34 cellular contexts compared by ENCODE assay signal in genomic region chr5:145222622-145223021, GRCh38.
DNase-seq lines count a peak whose midpoint lies in the region; ATAC-seq, FAIRE-seq and TF ChIP-seq lines count a peak whose summit lies in the region.
"Had no signal": no experiment of that assay in that cellular context is flagged by ENCODE, and none has a peak within 500 bp of the region (broad histone marks: within the 10 kb centered on the region; RNA-seq: fewer than 3 reads in every experiment).

No MANE protein-coding gene starts in this region.

- H4K20me1 ChIP-seq in K562 (replicated peaks; ENCODE audit: control insufficient read depth, insufficient read depth, low read length) = no peaks in the 10 kb centered on the region
- no peaks in the 10 kb centered on the region for H4K20me1 ChIP-seq in osteoblast (ENCODE audit: insufficient read depth, low read length)
- H4K20me1 ChIP-seq: BLaER1; BLaER1 treated with 17β-estradiol and CSF1 and Interleukin-3, amounts not matched to agents 10 nM and 100 nM had no signal

- peak overlapping the region; percentile 43 for H2BK120ac ChIP-seq in trophoblast cell (ENCODE audit: insufficient read depth, low read length, poor library complexity)

- H3K36me3 ChIP-seq in K562 (ENCODE audit: control insufficient read depth, insufficient read depth, low read length) (no peaks in the 10 kb centered on the region), osteoblast (ENCODE audit: insufficient read depth, low read length) (no peaks in the 10 kb centered on the region), trophoblast cell (ENCODE audit: control insufficient read depth in 1 of 2, insufficient read depth in 2 of 2, low read length in 2 of 2) (no peaks in the 10 kb centered on the region)
- H3K36me3 ChIP-seq: BE2C; BLaER1; BLaER1 treated with 17β-estradiol and CSF1 and Interleukin-3, amounts not matched to agents 10 nM and 100 nM had no signal

- H4K12ac ChIP-seq in trophoblast cell (ENCODE audit: low read depth, low read length) = no peak overlapping the region

- H3K23ac ChIP-seq in trophoblast cell (ENCODE audit: low read length) = no peak overlapping the region

- no peak overlapping the region for H4K8ac ChIP-seq in trophoblast cell (ENCODE audit: low read depth, low read length)

- no peak overlapping the region for H2BK5ac ChIP-seq in trophoblast cell (ENCODE audit: low read depth, low read length, poor library complexity)

- TF ChIP-seq RAD21 in A549 (conservative IDR thresholded peaks at IDR 0.05 in 1 of 2, IDR thresholded peaks at IDR 0.05 in 1 of 2) (no peak), K562 (CRISPR knock-in tag; conservative IDR thresholded peaks at IDR 0.05 in 1 of 2, IDR thresholded peaks at IDR 0.05 in 1 of 2) (no peak)

- no peak overlapping the region for H2AK5ac ChIP-seq in trophoblast cell (ENCODE audit: low read length)

- H3K9me1 ChIP-seq in K562 (ENCODE audit: control insufficient read depth, insufficient read depth, low read length) = no peaks in the 10 kb centered on the region

- in situ Hi-C loops in K562 (cut with MboI) = no loop called here

- no peak overlapping the region for H2BK12ac ChIP-seq in trophoblast cell (ENCODE audit: low read length)

- H3K4me2 ChIP-seq in A549 (no peak overlapping the region), K562 (ENCODE audit: insufficient read depth, low read length) (no peak overlapping the region), osteoblast (ENCODE audit: insufficient read depth, low read length) (no peak overlapping the region), trophoblast cell (ENCODE audit: low read length) (no peak overlapping the region)
- H3K4me2 ChIP-seq: BLaER1; BLaER1 treated with 17β-estradiol and CSF1 and Interleukin-3, amounts not matched to agents 10 nM and 100 nM had no signal

- H3K27ac ChIP-seq in A549 (no peak overlapping the region), K562 (ENCODE audit: extremely low read depth, low read depth, low read length) (no peak overlapping the region), osteoblast (ENCODE audit: low read depth, low read length) (no peak overlapping the region), trophoblast cell (ENCODE audit: low read depth, low read length) (peak overlapping the region; percentile 63)
- H3K27ac ChIP-seq: 22Rv1; BLaER1; BLaER1 treated with 17β-estradiol and CSF1 and Interleukin-3, amounts not matched to agents 10 nM and 100 nM; C4-2B had no signal

- H3K4me1 ChIP-seq in A549 (no peaks in the 10 kb centered on the region), K562 (replicated peaks in 1 of 2; ENCODE audit: control insufficient read depth in 2 of 2, insufficient read depth in 2 of 2, low read length in 2 of 2) (no peaks in the 10 kb centered on the region), osteoblast (ENCODE audit: insufficient read depth, low read length) (no peaks in the 10 kb centered on the region), trophoblast cell (ENCODE audit: control insufficient read depth in 1 of 2, insufficient read depth in 2 of 2, low read length in 2 of 2) (peaks cover 2 to 8% of the 10 kb centered on the region in 2 experiments)
- H3K4me1 ChIP-seq: BE2C; BLaER1; BLaER1 treated with 17β-estradiol and CSF1 and Interleukin-3, amounts not matched to agents 10 nM and 100 nM; Caco-2 had no signal

- BruUV-seq in K562 (replicated peaks; lab: Mats Ljungman, UMichigan) = no TSS peak

- FAIRE-seq in A549 (lab: Jason Lieb, UNC) = no peak
- FAIRE-seq in K562 (lab: Jason Lieb, UNC) = no peak
- FAIRE-seq: A204.1, D721Med had no signal

- no peak overlapping the region for H3K4ac ChIP-seq in trophoblast cell (ENCODE audit: low read depth, low read length)

- DNase-seq in A549 (ENCODE audit: low read depth in 1 of 2, low spot score in 1 of 2) (no peak), K562 (ENCODE audit: extremely low read depth in 1 of 4, low spot score in 3 of 4) (no peak), osteoblast (ENCODE audit: insufficient read length, low spot score, missing footprints) (peak; percentile 49), trophoblast cell (no peak), head of caudate nucleus (no peak), hypothalamus (lab: John Stamatoyannopoulos, UW) (no peak)
- DNase-seq: 8988T; ACHN; AML-193; BE2C; C1 segment of cervical spinal cord; Caco-2; Calu3; CD4-positive, alpha-beta memory T cell; CD4-positive, alpha-beta T cell; CD4-positive, CD25-positive, alpha-beta regulatory T cell; CD8-positive, alpha-beta memory T cell; CD8-positive, alpha-beta T cell; COR-L47; DMS 273 treated with DMSO at 0.1 percent for 48 hours; DMS153; DMS53; DMS79; DMS79 treated with DMSO at 0.1 percent for 48 hours; DND-41; EL had no signal

- ATAC-seq in A549 = no peak
- no peak for ATAC-seq in K562
- ATAC-seq in GM21619 (IDR thresholded peaks at IDR 0.05; ENCODE audit: unreplicated experiment) = no peak
- ATAC-seq in GM18907 (IDR thresholded peaks at IDR 0.05; ENCODE audit: unreplicated experiment) = no peak
- ATAC-seq: CD8-positive, alpha-beta T cell had no signal

- H3K79me2 ChIP-seq in K562 (ENCODE audit: control insufficient read depth, insufficient read depth, low read length) (no peaks in the 10 kb centered on the region), osteoblast (ENCODE audit: insufficient read depth, low read length) (no peaks in the 10 kb centered on the region), trophoblast cell (ENCODE audit: control insufficient read depth, insufficient read depth, low read length, poor library complexity) (no peaks in the 10 kb centered on the region)

- no peak overlapping the region for H3K18ac ChIP-seq in trophoblast cell (ENCODE audit: low read length)

- H4K91ac ChIP-seq in trophoblast cell (ENCODE audit: low read depth, low read length) = no peak overlapping the region

- no peaks in the 10 kb centered on the region for H3K9me3 ChIP-seq in A549
- H3K9me3 ChIP-seq in K562 (replicated peaks; ENCODE audit: control insufficient read depth, insufficient read depth, low read depth, low read length) = no peaks in the 10 kb centered on the region; the same call in 1 of the 2 replicates
- no peaks in the 10 kb centered on the region for H3K9me3 ChIP-seq in osteoblast (ENCODE audit: low read depth, low read length)
- H3K9me3 ChIP-seq in trophoblast cell (ENCODE audit: insufficient read depth, low read depth, low read length) = no peaks in the 10 kb centered on the region
- H3K9me3 ChIP-seq: BE2C; BLaER1; BLaER1 treated with 17β-estradiol and CSF1 and Interleukin-3, amounts not matched to agents 10 nM and 100 nM; Caco-2 had no signal

- H2AFZ ChIP-seq in K562 (ENCODE audit: low read depth, low read length) (no peak overlapping the region), osteoblast (ENCODE audit: low read length) (no peak overlapping the region), trophoblast cell (ENCODE audit: insufficient read depth, low read length, poor library complexity) (no peak overlapping the region)

- TF ChIP-seq POLR2A in A549 (IDR thresholded peaks at IDR 0.05; ENCODE audit: low read length) = no peak
- no peak for TF ChIP-seq POLR2A in K562 (conservative IDR thresholded peaks at IDR 0.05)

- H3K14ac ChIP-seq in trophoblast cell (ENCODE audit: low read length) = no peak overlapping the region

- no peaks in the 10 kb centered on the region for H3K27me3 ChIP-seq in K562 (ENCODE audit: control insufficient read depth in 2 of 2, insufficient read depth in 2 of 2, low read length in 2 of 2)
- no peaks in the 10 kb centered on the region for H3K27me3 ChIP-seq in osteoblast (ENCODE audit: insufficient read depth, low read length)
- H3K27me3 ChIP-seq in trophoblast cell (ENCODE audit: insufficient read depth, low read length) = no peaks in the 10 kb centered on the region
- H3K27me3 ChIP-seq: BE2C; BLaER1; BLaER1 treated with 17β-estradiol and CSF1 and Interleukin-3, amounts not matched to agents 10 nM and 100 nM had no signal

- CTCF ChIA-PET in A549 (lab: Yijun Ruan, JAX) = no interaction called here
- CTCF ChIA-PET in K562 (lab: Yijun Ruan, JAX; ENCODE audit: low intra/inter-chr PET ratio) = no interaction called here

- intact Hi-C loops in K562 (cut with micrococcal nuclease) = no loop called here
- intact Hi-C loops in head of caudate nucleus (cut with DNase I) = no loop called here

- H3K9ac ChIP-seq in K562 (ENCODE audit: insufficient read depth in 1 of 2, low read depth in 2 of 2, low read length in 2 of 2) (no peak overlapping the region), trophoblast cell (ENCODE audit: low read length) (no peak overlapping the region)
- H3K9ac ChIP-seq: BLaER1; BLaER1 treated with 17β-estradiol and CSF1 and Interleukin-3, amounts not matched to agents 10 nM and 100 nM had no signal

- TF ChIP-seq EP300 in A549 (IDR thresholded peaks at IDR 0.05) (no peak), K562 (IDR thresholded peaks at IDR 0.05; ENCODE audit: low read length) (no peak)

- POLR2A ChIA-PET in A549 (lab: Yijun Ruan, JAX) (no interaction called here), K562 (lab: Yijun Ruan, JAX) (no interaction called here)

- TF ChIP-seq CTCF in A549 (IDR thresholded peaks at IDR 0.05) = no peak
- no peak for TF ChIP-seq CTCF in K562 (IDR thresholded peaks at IDR 0.05 in 2 of 3, conservative IDR thresholded peaks at IDR 0.05 in 1 of 3; ENCODE audit: insufficient read depth in 2 of 3, low read depth in 1 of 3, low read length in 3 of 3)
- TF ChIP-seq CTCF in osteoblast (IDR thresholded peaks at IDR 0.05; ENCODE audit: extremely low read depth, low read depth, low read length) = no peak

- H3K4me3 ChIP-seq in A549 (no peak overlapping the region), K562 (no peak overlapping the region), osteoblast (ENCODE audit: insufficient read depth, low read length) (no peak overlapping the region), trophoblast cell (ENCODE audit: low read depth, low read length) (no peak overlapping the region)
- H3K4me3 ChIP-seq: BLaER1; BLaER1 treated with 17β-estradiol and CSF1 and Interleukin-3, amounts not matched to agents 10 nM and 100 nM had no signal

- H3K79me1 ChIP-seq in trophoblast cell (ENCODE audit: low read length) = peaks cover 9% of the 10 kb centered on the region

TF ChIP-seq in A549, 52 proteins besides CTCF, POLR2A, EP300 and RAD21:
- peak; percentile 55 for TF ChIP-seq ZFP36 (IDR thresholded peaks at IDR 0.05; ENCODE audit: borderline replicate concordance, partially characterized antibody)
- TF ChIP-seq CEBPB (IDR thresholded peaks at IDR 0.05) = no peak

TF ChIP-seq in K562, 482 proteins besides CTCF, POLR2A, EP300 and RAD21:
- TF ChIP-seq ZFP36 (IDR thresholded peaks at IDR 0.05; ENCODE audit: low read depth, low read length, partially characterized antibody) = peak; percentile 73
- no peak for TF ChIP-seq POLR3G (IDR thresholded peaks at IDR 0.05; ENCODE audit: extremely low read depth, insufficient read length, insufficient replicate concordance)

Comparison
In these comparisons a context has a peak if more than half of its experiments do, and no peak if none do; other contexts are left out.
1. Of the 35 proteins assayed by ChIP-seq in both K562 and A549: peak only in K562: none; only in A549: none; in both: ZFP36; in neither: 34.